8 cellular contexts compared by ENCODE assay signal in genomic region chr5:82364497-82364896, GRCh38.
A peak's percentile ranks its signal among the peaks of the same experiment; 100 is the strongest.
DNase-seq lines count a peak whose midpoint lies in the region; ATAC-seq, FAIRE-seq and TF ChIP-seq lines count a peak whose summit lies in the region.

No MANE protein-coding gene starts in this region.

- peak; percentile 81 for DNase-seq in AG10803 (ENCODE audit: low read depth)
- DNase-seq in brain microvascular endothelial cell: peak; percentile 75
- DNase-seq in HepG2 (ENCODE audit: low spot score): no peak
- DNase-seq in activated T-cell treated with anti-CD3 and anti-CD28 coated beads, Interleukin-2, amount 50 U/mL, for 72 hours: no peak
- DNase-seq in activated CD4-positive, alpha-beta memory T cell treated with anti-CD3 and anti-CD28 coated beads for 36 hours: no peak

- POLR2A ChIA-PET in HepG2 (lab: Yijun Ruan, JAX): interaction anchor here (1.6 to 3.7 kb wide), 3 partner anchors 24 to 1199 kb away, joined by 7 to 52 read pairs (median 9); no protein-coding TSS in a partner anchor
- POLR2A ChIA-PET in activated CD4-positive, alpha-beta memory T cell treated with anti-CD3 and anti-CD28 coated beads for 36 hours (lab: Charles Lee): interaction anchor here (1.9 kb wide), 1 partner anchor 24 kb away, joined by 6 read pairs; no protein-coding TSS in a partner anchor

- no peak overlapping the region for H3K27ac Mint-ChIP-seq in activated T-cell treated with anti-CD3 and anti-CD28 coated beads, Interleukin-2, amount 50 U/mL, for 72 hours
- no peak overlapping the region for H3K27ac Mint-ChIP-seq in activated CD4-positive, alpha-beta memory T cell treated with anti-CD3 and anti-CD28 coated beads for 36 hours

- TF ChIP-seq EP300 in HepG2 (IDR thresholded peaks at IDR 0.05; ENCODE audit: low read depth in 2 of 2, low read length in 2 of 2): no peak
- no peak for TF ChIP-seq EP300 in HepG2 (CRISPR knock-in tag; IDR thresholded peaks at IDR 0.05; ENCODE audit: borderline replicate concordance)

- no peak overlapping the region for H3K9ac ChIP-seq in HepG2 (ENCODE audit: insufficient read depth, low read depth, low read length)

- TF ChIP-seq RAD21 in HepG2 (CRISPR knock-in tag; IDR thresholded peaks at IDR 0.05): no peak

- H2AFZ ChIP-seq in HepG2 (ENCODE audit: low read length): peak overlapping the region; percentile 28

- no peak overlapping the region for H3K4me3 Mint-ChIP-seq in activated T-cell treated with anti-CD3 and anti-CD28 coated beads, Interleukin-2, amount 50 U/mL, for 72 hours
- H3K4me3 Mint-ChIP-seq in activated CD4-positive, alpha-beta memory T cell treated with anti-CD3 and anti-CD28 coated beads for 36 hours: no peak overlapping the region

- H3K27me3 Mint-ChIP-seq in activated T-cell treated with anti-CD3 and anti-CD28 coated beads, Interleukin-2, amount 50 U/mL, for 72 hours (ENCODE audit: low read depth): peaks cover 30% of the 10 kb centered on the region
- no peaks in the 10 kb centered on the region for H3K27me3 Mint-ChIP-seq in activated CD4-positive, alpha-beta memory T cell treated with anti-CD3 and anti-CD28 coated beads for 36 hours

- H3K36me3 Mint-ChIP-seq in activated T-cell treated with anti-CD3 and anti-CD28 coated beads, Interleukin-2, amount 50 U/mL, for 72 hours (ENCODE audit: insufficient read depth in 2 of 2): peaks cover 0 to 1% of the 10 kb centered on the region in 2 donors
- no peaks in the 10 kb centered on the region for H3K36me3 Mint-ChIP-seq in activated CD4-positive, alpha-beta memory T cell treated with anti-CD3 and anti-CD28 coated beads for 36 hours

- intact Hi-C loops in HepG2 (cut with micrococcal nuclease; ENCODE audit: unreplicated experiment): loop anchor here (10.0 kb wide), 1 partner anchor 110 kb away; no protein-coding TSS in a partner anchor
- intact Hi-C loops in activated CD4-positive, alpha-beta memory T cell treated with anti-CD3 and anti-CD28 coated beads for 36 hours (cut with micrococcal nuclease): loop anchor here (2.0 kb wide), 1 partner anchor 604 kb away; no protein-coding TSS in a partner anchor

- ATAC-seq in HepG2 (peak; percentile 49; the same call in 2 of the 3 replicates), HG02852 (IDR thresholded peaks at IDR 0.05; ENCODE audit: unreplicated experiment) (no peak), GM21717 (IDR thresholded peaks at IDR 0.05; ENCODE audit: unreplicated experiment) (no peak)
- ATAC-seq in activated T-cell treated with anti-CD3 and anti-CD28 coated beads, Interleukin-2, amount 50 U/mL, for 72 hours (replicated peaks in 1 of 2): no peak

- H3K27ac ChIP-seq in brain microvascular endothelial cell (peak overlapping the region; percentile 69), HepG2 (ENCODE audit: extremely low read length, insufficient read depth, low read length) (peak overlapping the region; percentile 18)

- TF ChIP-seq POLR2A in HepG2 (IDR thresholded peaks at IDR 0.05; ENCODE audit: insufficient read depth in 1 of 2, low read depth in 2 of 2, low read length in 2 of 2): no peak

- no peak for FAIRE-seq in HepG2 (lab: Jason Lieb, UNC)

- H3K4me2 ChIP-seq in HepG2 (ENCODE audit: low read depth, low read length): no peak overlapping the region

- WGBS in HepG2 (ENCODE audit: low lambda C conversion rate): 64% methylated on average over 5 of the region's 5 CpGs

- H3K36me3 ChIP-seq in brain microvascular endothelial cell (replicated peaks) (no peaks in the 10 kb centered on the region), HepG2 (replicated peaks in 1 of 2; ENCODE audit: control insufficient read depth in 1 of 2, insufficient read depth in 2 of 2, low read length in 2 of 2) (no peaks in the 10 kb centered on the region)

- H3K4me3 ChIP-seq in AG10803 (ENCODE audit: low read length): no peak overlapping the region
- no peak overlapping the region for H3K4me3 ChIP-seq in brain microvascular endothelial cell (ENCODE audit: low read depth, low read length)
- H3K4me3 ChIP-seq in HepG2 (replicated peaks in 1 of 3; ENCODE audit: insufficient read depth in 1 of 3, low read depth in 2 of 3, low read length in 3 of 3): no peak overlapping the region

- H3K27me3 ChIP-seq in brain microvascular endothelial cell (replicated peaks): no peaks in the 10 kb centered on the region
- no peaks in the 10 kb centered on the region for H3K27me3 ChIP-seq in HepG2 (ENCODE audit: control insufficient read depth in 1 of 2, insufficient read depth in 2 of 2, low read length in 2 of 2)

- TF ChIP-seq CTCF in AG10803 (conservative IDR thresholded peaks at IDR 0.05; ENCODE audit: low read length) (peak; percentile 84), LNCAP (IDR thresholded peaks at IDR 0.05) (peak; percentile 33; the same call in 1 of the 2 replicates), brain microvascular endothelial cell (IDR thresholded peaks at IDR 0.05; ENCODE audit: low read depth, low read length, missing control alignments) (peak; percentile 68), HepG2 (CRISPR knock-in tag; IDR thresholded peaks at IDR 0.05) (peak; percentile 64)

- CTCF ChIA-PET in HepG2 (lab: Yijun Ruan, JAX; ENCODE audit: low intra/inter-chr PET ratio, low total read pairs): no interaction called here
- CTCF ChIA-PET in activated CD4-positive, alpha-beta memory T cell treated with anti-CD3 and anti-CD28 coated beads for 36 hours (lab: Charles Lee): no interaction called here

- H3K9me3 ChIP-seq in HepG2 (ENCODE audit: low read length): no peaks in the 10 kb centered on the region

- no peaks in the 10 kb centered on the region for H3K9me3 Mint-ChIP-seq in activated T-cell treated with anti-CD3 and anti-CD28 coated beads, Interleukin-2, amount 50 U/mL, for 72 hours
- H3K9me3 Mint-ChIP-seq in activated CD4-positive, alpha-beta memory T cell treated with anti-CD3 and anti-CD28 coated beads for 36 hours: no peaks in the 10 kb centered on the region

- no peaks in the 10 kb centered on the region for H4K20me1 ChIP-seq in HepG2 (ENCODE audit: insufficient read depth, low read length)

- in situ Hi-C loops in brain microvascular endothelial cell (cut with HindIII; ENCODE audit: low pct_ligation_motif_present, low sequenced_read_pairs) (no loop called here), HepG2 (cut with HindIII; ENCODE audit: extremely low pct_ligation_motif_present, low pct_unique_long_range_greater_than_20kb) (loop anchor here (25.0 kb wide), 2 partner anchors 273 to 723 kb away; partner anchors contain the start of genes TMEM167A and XRCC4)

- no peaks in the 10 kb centered on the region for H3K79me2 ChIP-seq in HepG2 (ENCODE audit: insufficient read depth, low read length)

- H3K4me1 Mint-ChIP-seq in activated T-cell treated with anti-CD3 and anti-CD28 coated beads, Interleukin-2, amount 50 U/mL, for 72 hours (ENCODE audit: low read depth): peaks cover 29% of the 10 kb centered on the region
- peaks cover 25% of the 10 kb centered on the region for H3K4me1 Mint-ChIP-seq in activated CD4-positive, alpha-beta memory T cell treated with anti-CD3 and anti-CD28 coated beads for 36 hours (ENCODE audit: low read depth)

- BruUV-seq in HepG2 (replicated peaks; lab: Mats Ljungman, UMichigan): no TSS peak

- H3K4me1 ChIP-seq in HepG2 (ENCODE audit: insufficient read depth, low read length): peaks cover 60% of the 10 kb centered on the region

TF ChIP-seq in HepG2, 621 proteins besides CTCF, POLR2A, EP300 and RAD21:
- TF ChIP-seq DR1 (CRISPR knock-in tag; IDR thresholded peaks at IDR 0.05) (no peak), STAG1 (CRISPR knock-in tag; IDR thresholded peaks at IDR 0.05) (peak; percentile 74), ZNF564 (CRISPR knock-in tag; IDR thresholded peaks at IDR 0.05) (no peak), ZNF576 (CRISPR knock-in tag; IDR thresholded peaks at IDR 0.05) (no peak), SMC3 (IDR thresholded peaks at IDR 0.05; ENCODE audit: low read length) (peak; percentile 44)

Comparison
In these comparisons a context has a peak if more than half of its experiments do, and no peak if none do; other contexts are left out.
1. DNase-seq: peak in AG10803 (single experiment) and brain microvascular endothelial cell (single experiment); none in HepG2 (single experiment), activated T-cell treated with anti-CD3 and anti-CD28 coated beads, Interleukin-2, amount 50 U/mL, for 72 hours (0 of 2) and activated CD4-positive, alpha-beta memory T cell treated with anti-CD3 and anti-CD28 coated beads for 36 hours (single experiment).
2. CTCF ChIP-seq: peak in every context shown above with its lines; median percentile 84 in AG10803; 68 in brain microvascular endothelial cell; 64 in HepG2; 33 in LNCAP.